In genomic region chr6:132490024-132490423, GRCh38 we compare ENCODE assay signal across 12 cellular contexts. TPM values are rescaled to one million over a fixed set of nuclear protein-coding genes. Genes with fewer than 3 reads are reported as not detected.
DNase-seq lines count a peak whose midpoint lies in the region; ATAC-seq and TF ChIP-seq lines count a peak whose summit lies in the region.
"Had no signal": no experiment of that assay in that cellular context is flagged by ENCODE, and none has a peak within 500 bp of the region (broad histone marks: within the 10 kb centered on the region; RNA-seq: fewer than 3 reads in every experiment).

No MANE protein-coding gene starts in this region.

- peaks cover 97% of the 10 kb centered on the region for H3K79me2 ChIP-seq in Karpas-422 (ENCODE audit: low read length)

- peak overlapping the region; percentile 73 for H3K9ac ChIP-seq in Karpas-422 (ENCODE audit: low read length)

- peak; percentile 81 for DNase-seq in AG08395 (ENCODE audit: low spot score)
- DNase-seq in Karpas-422 = peak; percentile 62
- DNase-seq in NCI-H69 (lab: John Stamatoyannopoulos, UW) = no peak
- DNase-seq in foreskin keratinocyte = no peak
- no peak for DNase-seq in esophagus squamous epithelium (lab: John Stamatoyannopoulos, UW)
- no peak for DNase-seq in CD8-positive, alpha-beta T cell
- DNase-seq: activated CD4-positive, alpha-beta memory T cell treated with anti-CD3 and anti-CD28 coated beads, Interleukin-2, amount 10 ng/mL, durations not matched to agents 7 days and 5 days; effector memory CD8-positive, alpha-beta T cell had no signal

- H3K9me2 ChIP-seq in Karpas-422 (replicated peaks; ENCODE audit: insufficient read depth, low read length) = no peaks in the 10 kb centered on the region

- CTCF ChIA-PET in CD8-positive, alpha-beta T cell (lab: Charles Lee) = interaction anchor here (0.7 to 10.5 kb wide), 3 partner anchors 23 to 210 kb away, joined by 3 to 163 read pairs (median 3); partner anchors contain the start of gene STX7

- no peaks in the 10 kb centered on the region for H3K27me3 Mint-ChIP-seq in CD8-positive, alpha-beta T cell (ENCODE audit: low read depth)
- H3K27me3 Mint-ChIP-seq: activated CD4-positive, alpha-beta memory T cell treated with anti-CD3 and anti-CD28 coated beads, Interleukin-2, amount 10 ng/mL, durations not matched to agents 7 days and 5 days; effector memory CD8-positive, alpha-beta T cell had no signal

- TF ChIP-seq POLR2A in esophagus squamous epithelium (IDR thresholded peaks at IDR 0.05) = no peak

- H3K4me1 ChIP-seq in Karpas-422 (ENCODE audit: low read length) (peaks cover 72% of the 10 kb centered on the region), foreskin keratinocyte (no peaks in the 10 kb centered on the region), esophagus squamous epithelium (peaks cover 12 to 44% (median 17%) of the 10 kb centered on the region in 3 donors)
- peaks cover 13% of the 10 kb centered on the region for H3K4me1 ChIP-seq in CD8-positive, alpha-beta T cell (ENCODE audit: insufficient read depth, low read length)

- peaks cover 24% of the 10 kb centered on the region for H3K36me3 Mint-ChIP-seq in CD8-positive, alpha-beta T cell

- ATAC-seq in GM21360 (IDR thresholded peaks at IDR 0.05; ENCODE audit: unreplicated experiment) (peak; percentile 18), foreskin keratinocyte (no peak)
- ATAC-seq in CD8-positive, alpha-beta T cell = no peak

- peak overlapping the region; percentile 99 for H3K27ac ChIP-seq in Karpas-422 (ENCODE audit: low read length)
- H3K27ac ChIP-seq in layer of hippocampus (ENCODE audit: low read depth, low read length) = peak overlapping the region; percentile 8
- no peak overlapping the region for H3K27ac ChIP-seq in foreskin keratinocyte
- H3K27ac ChIP-seq in esophagus squamous epithelium = peak overlapping the region in 2 of 4 donors; percentile 25 to 54
- H3K27ac ChIP-seq in CD8-positive, alpha-beta T cell (ENCODE audit: low read depth, low read length) = no peak overlapping the region

- H3K4me3 ChIP-seq in Karpas-422 (ENCODE audit: low read length) (peak overlapping the region; percentile 64), esophagus squamous epithelium (no peak overlapping the region)
- no peak overlapping the region for H3K4me3 ChIP-seq in CD8-positive, alpha-beta T cell (ENCODE audit: low read depth, low read length)

- peak overlapping the region; percentile 74 for H3K4me2 ChIP-seq in Karpas-422 (ENCODE audit: low read depth, low read length, poor library complexity, severe bottlenecking)

- H3K27ac Mint-ChIP-seq in CD8-positive, alpha-beta T cell = no peak overlapping the region
- H3K27ac Mint-ChIP-seq: activated CD4-positive, alpha-beta memory T cell treated with anti-CD3 and anti-CD28 coated beads, Interleukin-2, amount 10 ng/mL, durations not matched to agents 7 days and 5 days; effector memory CD8-positive, alpha-beta T cell had no signal

- H4K20me1 ChIP-seq in Karpas-422 (ENCODE audit: insufficient read depth, low read depth, low read length) = no peaks in the 10 kb centered on the region

- no peak overlapping the region for H3K4me3 Mint-ChIP-seq in CD8-positive, alpha-beta T cell
- H3K4me3 Mint-ChIP-seq: activated CD4-positive, alpha-beta memory T cell treated with anti-CD3 and anti-CD28 coated beads, Interleukin-2, amount 10 ng/mL, durations not matched to agents 7 days and 5 days; effector memory CD8-positive, alpha-beta T cell; neural crest cell had no signal

- intact Hi-C loops in esophagus squamous epithelium (cut with DNase I) = no loop called here
- intact Hi-C loops in CD8-positive, alpha-beta T cell (cut with DNase I, micrococcal nuclease) = no loop called here

- H3K9me3 ChIP-seq in Karpas-422 (ENCODE audit: low read length) = peaks cover 8% of the 10 kb centered on the region
- no peaks in the 10 kb centered on the region for H3K9me3 ChIP-seq in esophagus squamous epithelium
- no peaks in the 10 kb centered on the region for H3K9me3 ChIP-seq in CD8-positive, alpha-beta T cell (ENCODE audit: low read length)

- no peak for TF ChIP-seq CTCF in foreskin keratinocyte (conservative IDR thresholded peaks at IDR 0.05)
- no peak for TF ChIP-seq CTCF in esophagus squamous epithelium (IDR thresholded peaks at IDR 0.05)
- TF ChIP-seq CTCF in CD8-positive, alpha-beta T cell (IDR thresholded peaks at IDR 0.05) = no peak

- no peak overlapping the region for H2AFZ ChIP-seq in Karpas-422 (ENCODE audit: low read length)

- POLR2A ChIA-PET in CD8-positive, alpha-beta T cell (lab: Charles Lee) = no interaction called here

- 50 to 60% methylated on average over 6 of the region's 6 CpGs for WGBS in esophagus squamous epithelium, 2 donors

- peaks cover 8% of the 10 kb centered on the region for H3K4me1 Mint-ChIP-seq in CD8-positive, alpha-beta T cell (ENCODE audit: low read depth)
- H3K4me1 Mint-ChIP-seq: neural crest cell had no signal

- H3K36me3 ChIP-seq in Karpas-422 (ENCODE audit: insufficient read depth, low read length) = peaks cover 59% of the 10 kb centered on the region
- H3K36me3 ChIP-seq in esophagus squamous epithelium = peaks cover 0 to 38% (median 0%) of the 10 kb centered on the region in 3 donors
- no peaks in the 10 kb centered on the region for H3K36me3 ChIP-seq in CD8-positive, alpha-beta T cell (ENCODE audit: insufficient read depth, low read length)

- H3K9me3 Mint-ChIP-seq in CD8-positive, alpha-beta T cell = no peaks in the 10 kb centered on the region
- H3K9me3 Mint-ChIP-seq: activated CD4-positive, alpha-beta memory T cell treated with anti-CD3 and anti-CD28 coated beads, Interleukin-2, amount 10 ng/mL, durations not matched to agents 7 days and 5 days; effector memory CD8-positive, alpha-beta T cell had no signal

- H3K27me3 ChIP-seq in Karpas-422 (ENCODE audit: low read length) (no peaks in the 10 kb centered on the region), layer of hippocampus (ENCODE audit: control insufficient read depth, insufficient read depth, low read length) (no peaks in the 10 kb centered on the region), foreskin keratinocyte (no peaks in the 10 kb centered on the region), esophagus squamous epithelium (no peaks in the 10 kb centered on the region)
- no peaks in the 10 kb centered on the region for H3K27me3 ChIP-seq in CD8-positive, alpha-beta T cell (ENCODE audit: insufficient read depth, low read length)

RNA-seq across cellular contexts. Expression of gene STX7, which starts 22.9 kb away (rescaled TPM):
- total RNA-seq in Karpas-422 (2014; rRNA removed; shearing (Covaris generic); ENCODE audit: low replicate concordance) = 38.5 and 39.7 TPM in 2 replicates
- total RNA-seq in foreskin keratinocyte = 37.9 and 38.5 TPM in 2 replicates
- 12.8 and 12.9 TPM in 2 replicates for polyA plus RNA-seq in foreskin keratinocyte
- total RNA-seq in esophagus squamous epithelium = 10 to 100 TPM; 23.7 to 34.1 (median 26.8) TPM
- 1 to 10 TPM; 5.4 to 5.5 TPM for total RNA-seq in CD8-positive, alpha-beta T cell

RNA-seq across cellular contexts. Expression of gene TAAR9, which starts 48.1 kb away (rescaled TPM):
- not detected in 2 replicates for total RNA-seq in Karpas-422 (2014; rRNA removed; shearing (Covaris generic); ENCODE audit: low replicate concordance)
- total RNA-seq in foreskin keratinocyte = not detected in 2 replicates
- polyA plus RNA-seq in foreskin keratinocyte = not detected in 2 replicates
- total RNA-seq in esophagus squamous epithelium = not detected
- total RNA-seq in CD8-positive, alpha-beta T cell = not detected
- total RNA-seq: activated CD4-positive, alpha-beta memory T cell treated with anti-CD3 and anti-CD28 coated beads, Interleukin-2, amount 10 ng/mL, durations not matched to agents 7 days and 5 days; neural crest cell; subcutaneous adipose tissue had no signal

Comparison
In these comparisons a context has a peak if more than half of its experiments do, and no peak if none do; other contexts are left out.
1. DNase-seq: peak in AG08395 (single experiment) and Karpas-422 (single experiment); none in NCI-H69 (single experiment), foreskin keratinocyte (0 of 2), esophagus squamous epithelium (single experiment) and CD8-positive, alpha-beta T cell (0 of 7).
2. H3K27ac ChIP-seq: peak in Karpas-422 (single experiment) and layer of hippocampus (single experiment); none in foreskin keratinocyte (single experiment) and CD8-positive, alpha-beta T cell (single experiment).